In genomic region chr2:65754219-65754618, GRCh38 we compare ENCODE assay signal across 22 cellular contexts.
A peak's percentile ranks its signal among the peaks of the same experiment; 100 is the strongest.
DNase-seq lines count a peak whose midpoint lies in the region; FAIRE-seq and TF ChIP-seq lines count a peak whose summit lies in the region.
"Had no signal": no experiment of that assay in that cellular context is flagged by ENCODE, and none has a peak within 500 bp of the region (broad histone marks: within the 10 kb centered on the region; RNA-seq: fewer than 3 reads in every experiment).

No MANE protein-coding gene starts in this region.

- POLR2A ChIA-PET in RWPE1 (lab: Yijun Ruan, JAX; ENCODE audit: low non-redundant PET) = no interaction called here

- CTCF ChIA-PET in RWPE1 (lab: Yijun Ruan, JAX) = no interaction called here

- peak; percentile 95 for FAIRE-seq in endometrium (lab: Jason Lieb, UNC)
- FAIRE-seq: D721Med had no signal

- no peak for TF ChIP-seq CTCF in RWPE1 (conservative IDR thresholded peaks at IDR 0.05; ENCODE audit: low read depth)

- DNase-seq in Daoy (ENCODE audit: low read depth) = peak; percentile 32
- DNase-seq in RWPE1 (ENCODE audit: low spot score) = peak; percentile 17
- peak; percentile 28 for DNase-seq in kidney glomerular epithelial cell (lab: John Stamatoyannopoulos, UW)
- no peak for DNase-seq in NCI-H1436 (lab: John Stamatoyannopoulos, UW)
- no peak for DNase-seq in occipital lobe (lab: John Stamatoyannopoulos, UW)
- DNase-seq in SKM-1 treated with dmso at 0.1 percent for 144 hours (lab: John Stamatoyannopoulos, UW; ENCODE audit: unreplicated experiment) = no peak
- DNase-seq: activated CD4-positive, alpha-beta T cell treated with anti-CD3 and anti-CD28 coated beads for 4 hours; activated CD8-positive, alpha-beta memory T cell treated with anti-CD3 and anti-CD28 coated beads for 24 hours; activated gamma-delta T cell; activated T-cell treated with anti-CD3 and anti-CD28 coated beads, Interleukin-2, amount 50 U/mL, for 1 hour; dermis blood vessel endothelial cell; H9; naive B cell; NCI-H1092; NCI-H2029; stimulated activated CD4-positive, alpha-beta T cell treated with anti-CD3 and anti-CD28 coated beads, Interleukin-4, amount 100 ng/mL, for 1 hour; stimulated activated naive CD8-positive, alpha-beta T cell treated with anti-CD3 and anti-CD28 coated beads, Interleukin-15, Interleukin-2, amounts not matched to agents 100 U/mL and 50 U/mL, for 24 hours; T-helper 17 cell had no signal

- H3K27ac ChIP-seq in RWPE1 = no peak overlapping the region
- H3K27ac ChIP-seq: cardiac muscle cell, heart right ventricle had no signal

Comparison
In these comparisons a context has a peak if more than half of its experiments do, and no peak if none do; other contexts are left out.
1. DNase-seq: peak in Daoy (single experiment), RWPE1 (single experiment) and kidney glomerular epithelial cell (single experiment); none in NCI-H1436 (single experiment), occipital lobe (single experiment) and SKM-1 treated with dmso at 0.1 percent for 144 hours (single experiment).